ENCODE assay signal across 8 cellular contexts in genomic region chr14:61103541-61104339, GRCh38.
DNase-seq lines count a peak whose midpoint lies in the region; ATAC-seq and TF ChIP-seq lines count a peak whose summit lies in the region.

No MANE protein-coding gene starts in this region.

- H3K4me3 ChIP-seq in HUES6 (ENCODE audit: low read depth, low read length): peak overlapping the region; percentile 1; the same call in 1 of the 2 replicates
- peak overlapping the region; percentile 39 for H3K4me3 ChIP-seq in adipocyte (ENCODE audit: low read length)
- no peak overlapping the region for H3K4me3 ChIP-seq in hepatocyte

- H3K27ac ChIP-seq in HUES6 (ENCODE audit: low read depth, low read length): peak overlapping the region; percentile 82; the same call in 1 of the 2 replicates
- peak overlapping the region; percentile 90 for H3K27ac ChIP-seq in hepatocyte

- H3K27me3 ChIP-seq in HUES6 (ENCODE audit: control insufficient read depth, insufficient read depth, low read length) (no peaks in the 10 kb centered on the region), adipocyte (replicated peaks; ENCODE audit: control insufficient read depth, insufficient read depth, low read length) (no peaks in the 10 kb centered on the region), hepatocyte (no peaks in the 10 kb centered on the region)

- no peak for TF ChIP-seq CTCF in hepatocyte (IDR thresholded peaks at IDR 0.05; ENCODE audit: poor library complexity)

- no peaks in the 10 kb centered on the region for H4K20me1 ChIP-seq in hepatocyte (ENCODE audit: insufficient read depth, poor library complexity, severe bottlenecking)

- in situ Hi-C loops in Caki2 (cut with HindIII; ENCODE audit: low pct_unique_long_range_greater_than_20kb, low sequenced_read_pairs): no loop called here

- H3K36me3 ChIP-seq in HUES6 (ENCODE audit: control insufficient read depth, insufficient read depth, low read length): no peaks in the 10 kb centered on the region
- no peaks in the 10 kb centered on the region for H3K36me3 ChIP-seq in adipocyte (ENCODE audit: control insufficient read depth, insufficient read depth, low read length, severe bottlenecking)
- H3K36me3 ChIP-seq in hepatocyte (replicated peaks; ENCODE audit: insufficient read depth, low read depth): no peaks in the 10 kb centered on the region

- H3K9ac ChIP-seq in HUES6 (ENCODE audit: low read length) (peak overlapping the region; percentile 70), adipocyte (ENCODE audit: low read length) (peak overlapping the region; percentile 64)

- peak; percentile 68 for ATAC-seq in GM21526 (IDR thresholded peaks at IDR 0.05; ENCODE audit: low FRiP score, unreplicated experiment)
- no peak for ATAC-seq in left lobe of liver

- peak overlapping the region; percentile 55 for H3K4me2 ChIP-seq in hepatocyte

- peak; percentile 93 for DNase-seq in Caki2 (ENCODE audit: low read depth)
- DNase-seq in adipocyte (ENCODE audit: low read depth): peak; percentile 95
- DNase-seq in hepatocyte (ENCODE audit: low spot score): peak; percentile 86
- DNase-seq in stimulated activated CD8-positive, alpha-beta memory T cell treated with anti-CD3 and anti-CD28 coated beads, Interleukin-4, amount 100 ng/mL, for 48 hours: peak; percentile 49
- no peak for DNase-seq in left lobe of liver (ENCODE audit: low spot score)
- DNase-seq in NCI-H1048 (lab: John Stamatoyannopoulos, UW): no peak

- H3K9me3 ChIP-seq in HUES6 (ENCODE audit: control insufficient read depth, insufficient read depth, low read depth, low read length): peaks cover 11% of the 10 kb centered on the region
- no peaks in the 10 kb centered on the region for H3K9me3 ChIP-seq in adipocyte (ENCODE audit: control insufficient read depth, low read length)
- H3K9me3 ChIP-seq in hepatocyte (ENCODE audit: low read depth): no peaks in the 10 kb centered on the region

- H2AFZ ChIP-seq in hepatocyte: peak overlapping the region; percentile 23

- no peaks in the 10 kb centered on the region for H3K79me2 ChIP-seq in hepatocyte

- WGBS in hepatocyte (ENCODE audit: low lambda C conversion rate, missing lambda C conversion rate): 34% methylated on average over 11 of the region's 11 CpGs

- no peaks in the 10 kb centered on the region for H3K9me2 ChIP-seq in hepatocyte (replicated peaks; ENCODE audit: insufficient read depth)

- H3K4me1 ChIP-seq in HUES6 (ENCODE audit: control insufficient read depth, insufficient read depth, low read length) (peaks cover 43% of the 10 kb centered on the region), adipocyte (ENCODE audit: control insufficient read depth, insufficient read depth, low read length) (peaks cover 66% of the 10 kb centered on the region), hepatocyte (ENCODE audit: insufficient read depth) (peaks cover 26% of the 10 kb centered on the region)

Comparison
In these comparisons a context has a peak if more than half of its experiments do, and no peak if none do; other contexts are left out.
1. DNase-seq: peak in Caki2 (single experiment), adipocyte (single experiment), hepatocyte (single experiment) and stimulated activated CD8-positive, alpha-beta memory T cell treated with anti-CD3 and anti-CD28 coated beads, Interleukin-4, amount 100 ng/mL, for 48 hours (single experiment); none in left lobe of liver (single experiment) and NCI-H1048 (single experiment).